In the genomic region with DNA sequence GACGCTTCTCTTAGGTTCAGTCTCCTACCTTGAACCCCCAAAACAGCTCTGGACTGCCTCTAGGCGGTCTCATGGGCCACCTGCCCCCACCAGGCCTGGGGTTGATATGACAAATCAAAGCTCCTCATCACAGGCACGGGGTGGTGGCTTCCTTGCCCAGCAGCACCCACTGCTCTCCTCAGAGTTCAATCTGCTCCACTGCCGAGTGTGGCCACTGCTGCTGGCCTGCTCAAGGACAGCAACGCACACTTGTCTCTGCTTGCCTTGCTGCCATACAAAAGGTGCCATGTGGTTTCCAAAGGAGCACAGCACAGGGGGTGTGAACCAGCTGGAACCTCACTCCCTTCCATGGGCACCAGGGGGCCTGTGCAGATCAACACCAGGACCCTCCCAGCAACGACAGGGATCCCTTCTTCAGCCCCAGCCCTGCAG, we compare ENCODE assay signal across 1 cellular context.
TF ChIP-seq lines count a peak whose summit lies in the region.

No MANE protein-coding gene starts in this region.

TF ChIP-seq in IMR-90, 13 proteins besides CTCF, POLR2A, EP300 and RAD21 (continued from another document):
- TF ChIP-seq, protein P1, sequence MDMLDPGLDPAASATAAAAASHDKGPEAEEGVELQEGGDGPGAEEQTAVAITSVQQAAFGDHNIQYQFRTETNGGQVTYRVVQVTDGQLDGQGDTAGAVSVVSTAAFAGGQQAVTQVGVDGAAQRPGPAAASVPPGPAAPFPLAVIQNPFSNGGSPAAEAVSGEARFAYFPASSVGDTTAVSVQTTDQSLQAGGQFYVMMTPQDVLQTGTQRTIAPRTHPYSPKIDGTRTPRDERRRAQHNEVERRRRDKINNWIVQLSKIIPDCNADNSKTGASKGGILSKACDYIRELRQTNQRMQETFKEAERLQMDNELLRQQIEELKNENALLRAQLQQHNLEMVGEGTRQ (IDR thresholded peaks at IDR 0.05; ENCODE audit: low read depth, low read length) = no peak
- no peak for TF ChIP-seq NFE2L2 (IDR thresholded peaks at IDR 0.05; ENCODE audit: low read depth, low read length)
- TF ChIP-seq, protein P2, sequence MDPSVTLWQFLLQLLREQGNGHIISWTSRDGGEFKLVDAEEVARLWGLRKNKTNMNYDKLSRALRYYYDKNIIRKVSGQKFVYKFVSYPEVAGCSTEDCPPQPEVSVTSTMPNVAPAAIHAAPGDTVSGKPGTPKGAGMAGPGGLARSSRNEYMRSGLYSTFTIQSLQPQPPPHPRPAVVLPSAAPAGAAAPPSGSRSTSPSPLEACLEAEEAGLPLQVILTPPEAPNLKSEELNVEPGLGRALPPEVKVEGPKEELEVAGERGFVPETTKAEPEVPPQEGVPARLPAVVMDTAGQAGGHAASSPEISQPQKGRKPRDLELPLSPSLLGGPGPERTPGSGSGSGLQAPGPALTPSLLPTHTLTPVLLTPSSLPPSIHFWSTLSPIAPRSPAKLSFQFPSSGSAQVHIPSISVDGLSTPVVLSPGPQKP (IDR thresholded peaks at IDR 0.05; ENCODE audit: borderline replicate concordance, low read depth, low read length) = no peak
- TF ChIP-seq RCOR1 (IDR thresholded peaks at IDR 0.05; ENCODE audit: insufficient replicate concordance, low read length) = no peak
- no peak for TF ChIP-seq MXI1 (IDR thresholded peaks at IDR 0.05; ENCODE audit: borderline replicate concordance, low read depth, low read length)
- no peak for TF ChIP-seq CEBPB (IDR thresholded peaks at IDR 0.05; ENCODE audit: low read depth, low read length)
- no peak for TF ChIP-seq MAZ (IDR thresholded peaks at IDR 0.05; ENCODE audit: borderline replicate concordance, low read depth, low read length)
- TF ChIP-seq BHLHE40 (IDR thresholded peaks at IDR 0.05; ENCODE audit: low read depth, low read length) = no peak
- no peak for TF ChIP-seq CHD1 (IDR thresholded peaks at IDR 0.05; ENCODE audit: low read depth, low read length)
- no peak for TF ChIP-seq MAFK (IDR thresholded peaks at IDR 0.05; ENCODE audit: low read depth, low read length)
